24 cellular contexts compared by ENCODE assay signal in genomic region chr20:54350415-54350814, GRCh38.
DNase-seq lines count a peak whose midpoint lies in the region; ATAC-seq and TF ChIP-seq lines count a peak whose summit lies in the region.
"Had no signal": no experiment of that assay in that cellular context is flagged by ENCODE, and none has a peak within 500 bp of the region (broad histone marks: within the 10 kb centered on the region; RNA-seq: fewer than 3 reads in every experiment).

No MANE protein-coding gene starts in this region.

- TF ChIP-seq CTCF in A673 (conservative IDR thresholded peaks at IDR 0.05; ENCODE audit: low read depth, low read length): no peak
- TF ChIP-seq CTCF in foreskin fibroblast (IDR thresholded peaks at IDR 0.05; ENCODE audit: low read depth, low read length): no peak
- no peak for TF ChIP-seq CTCF in Peyer's patch (IDR thresholded peaks at IDR 0.05)

- H3K4me1 ChIP-seq in A673 (ENCODE audit: insufficient read depth, low read length, poor library complexity, severe bottlenecking) (peaks cover 33% of the 10 kb centered on the region), Peyer's patch (no peaks in the 10 kb centered on the region)

- H3K4me3 ChIP-seq in A673 (ENCODE audit: low read depth, low read length, poor library complexity, severe bottlenecking): no peak overlapping the region
- no peak overlapping the region for H3K4me3 ChIP-seq in foreskin fibroblast (ENCODE audit: low read depth in 1 of 2, low read length in 2 of 2)
- H3K4me3 ChIP-seq in Peyer's patch: no peak overlapping the region
- H3K4me3 ChIP-seq: BLaER1, gastrocnemius medialis, lung, suprapubic skin had no signal

- H3K9me3 Mint-ChIP-seq in activated T-helper 2 cell treated with anti-CD3 and anti-CD28 coated beads, Interferon-gamma antibody, Interleukin-2, Interleukin-4, amounts not matched to agents 10 μg/mL and 5 μg/mL and 100 μg/mL, durations not matched to agents 14 hours and 24 hours and 36 hours: peaks cover 4% of the 10 kb centered on the region
- H3K9me3 Mint-ChIP-seq: activated naive CD4-positive, alpha-beta T cell treated with anti-CD3 and anti-CD28 coated beads, Interleukin-2, amount 50 U/mL, for 24 hours had no signal

- CTCF ChIA-PET in A673 (lab: Charles Lee): no interaction called here

- TF ChIP-seq POLR2A in Peyer's patch (IDR thresholded peaks at IDR 0.05): no peak

- intact Hi-C loops in A673 (cut with micrococcal nuclease; ENCODE audit: unreplicated experiment): no loop called here
- intact Hi-C loops in activated T-helper 2 cell treated with anti-CD3 and anti-CD28 coated beads, Interferon-gamma antibody, Interleukin-2, Interleukin-4, amounts not matched to agents 10 μg/mL and 5 μg/mL and 100 μg/mL, durations not matched to agents 14 hours and 24 hours and 36 hours (cut with micrococcal nuclease): loop anchor here (5.0 kb wide), 1 partner anchor 63 kb away; no protein-coding TSS in a partner anchor

- H3K4me3 Mint-ChIP-seq in activated T-helper 2 cell treated with anti-CD3 and anti-CD28 coated beads, Interferon-gamma antibody, Interleukin-2, Interleukin-4, amounts not matched to agents 10 μg/mL and 5 μg/mL and 100 μg/mL, durations not matched to agents 14 hours and 24 hours and 36 hours (ENCODE audit: low read depth): no peak overlapping the region
- H3K4me3 Mint-ChIP-seq: activated naive CD4-positive, alpha-beta T cell treated with anti-CD3 and anti-CD28 coated beads, Interleukin-2, amount 50 U/mL, for 24 hours; neural crest cell; T-cell had no signal

- H3K36me3 ChIP-seq in A673 (ENCODE audit: insufficient read depth, low read length, poor library complexity, severe bottlenecking): no peaks in the 10 kb centered on the region
- H3K36me3 ChIP-seq in Peyer's patch: no peaks in the 10 kb centered on the region
- H3K36me3 ChIP-seq: BLaER1, gastrocnemius medialis, suprapubic skin, WERI-Rb-1 had no signal

- H3K36me3 Mint-ChIP-seq in activated T-helper 2 cell treated with anti-CD3 and anti-CD28 coated beads, Interferon-gamma antibody, Interleukin-2, Interleukin-4, amounts not matched to agents 10 μg/mL and 5 μg/mL and 100 μg/mL, durations not matched to agents 14 hours and 24 hours and 36 hours (ENCODE audit: low read depth): no peaks in the 10 kb centered on the region

- no peak for ATAC-seq in HG03432 (IDR thresholded peaks at IDR 0.05; ENCODE audit: unreplicated experiment)
- ATAC-seq in HG02885 (IDR thresholded peaks at IDR 0.05; ENCODE audit: poor library complexity, unreplicated experiment): no peak
- ATAC-seq: gastrocnemius medialis, Panc1, T-cell had no signal

- in situ Hi-C loops in KBM-7 (cut with MboI; ENCODE audit: low pct_unique_long_range_greater_than_20kb, low sequenced_read_pairs): no loop called here

- peaks cover 17% of the 10 kb centered on the region for H3K4me1 Mint-ChIP-seq in activated T-helper 2 cell treated with anti-CD3 and anti-CD28 coated beads, Interferon-gamma antibody, Interleukin-2, Interleukin-4, amounts not matched to agents 10 μg/mL and 5 μg/mL and 100 μg/mL, durations not matched to agents 14 hours and 24 hours and 36 hours (ENCODE audit: low read depth)
- H3K4me1 Mint-ChIP-seq: activated naive CD4-positive, alpha-beta T cell treated with anti-CD3 and anti-CD28 coated beads, Interleukin-2, amount 50 U/mL, for 24 hours; T-cell had no signal

- BruUV-seq in A673 (replicated peaks; lab: Mats Ljungman, UMichigan): no TSS peak

- H3K27ac ChIP-seq in A673 (ENCODE audit: low read depth, low read length, poor library complexity, severe bottlenecking) (peak overlapping the region; percentile 1), Peyer's patch (no peak overlapping the region)
- H3K27ac ChIP-seq: BLaER1, gastrocnemius medialis, HL-60, suprapubic skin, WERI-Rb-1 had no signal

- peak overlapping the region; percentile 28 for H3K27ac Mint-ChIP-seq in activated T-helper 2 cell treated with anti-CD3 and anti-CD28 coated beads, Interferon-gamma antibody, Interleukin-2, Interleukin-4, amounts not matched to agents 10 μg/mL and 5 μg/mL and 100 μg/mL, durations not matched to agents 14 hours and 24 hours and 36 hours
- H3K27ac Mint-ChIP-seq: activated naive CD4-positive, alpha-beta T cell treated with anti-CD3 and anti-CD28 coated beads, Interleukin-2, amount 50 U/mL, for 24 hours; T-cell had no signal

- H3K9me3 ChIP-seq in A673 (ENCODE audit: low read depth, low read length, poor library complexity, severe bottlenecking) (no peaks in the 10 kb centered on the region), Peyer's patch (no peaks in the 10 kb centered on the region)
- H3K9me3 ChIP-seq: BLaER1, gastrocnemius medialis, suprapubic skin had no signal

- POLR2A ChIA-PET in A673 (lab: Charles Lee; ENCODE audit: low non-redundant PET): no interaction called here

- DNase-seq in A673 (ENCODE audit: low spot score) (no peak), EL (peak; percentile 2), foreskin fibroblast (peak; percentile 24 to 60), KBM-7 (no peak), Peyer's patch (no peak)
- DNase-seq in activated T-helper 2 cell treated with anti-CD3 and anti-CD28 coated beads, Interferon-gamma antibody, Interleukin-2, Interleukin-4, amounts not matched to agents 10 μg/mL and 5 μg/mL and 100 μg/mL, durations not matched to agents 14 hours and 24 hours and 36 hours (ENCODE audit: low spot score): no peak
- DNase-seq: DMS 273 treated with DMSO at 0.1 percent for 48 hours; effector CD4-positive, alpha-beta T cell; gastrocnemius medialis; Karpas-422; NCI-H187 treated with DMSO at 0.1 percent for 48 hours; NCI-H510A; retina; T-cell; WERI-Rb-1 had no signal

- no peaks in the 10 kb centered on the region for H3K27me3 Mint-ChIP-seq in activated T-helper 2 cell treated with anti-CD3 and anti-CD28 coated beads, Interferon-gamma antibody, Interleukin-2, Interleukin-4, amounts not matched to agents 10 μg/mL and 5 μg/mL and 100 μg/mL, durations not matched to agents 14 hours and 24 hours and 36 hours (ENCODE audit: low read depth)

- no peaks in the 10 kb centered on the region for H3K27me3 ChIP-seq in A673 (replicated peaks; ENCODE audit: insufficient read depth, low read depth, low read length, poor library complexity)
- H3K27me3 ChIP-seq in Peyer's patch: no peaks in the 10 kb centered on the region
- H3K27me3 ChIP-seq: BLaER1, gastrocnemius medialis, suprapubic skin had no signal

Comparison
In these comparisons a context has a peak if more than half of its experiments do, and no peak if none do; other contexts are left out.
1. DNase-seq: peak in EL (single experiment) and foreskin fibroblast (2 of 2); none in A673 (single experiment), activated T-helper 2 cell treated with anti-CD3 and anti-CD28 coated beads, Interferon-gamma antibody, Interleukin-2, Interleukin-4, amounts not matched to agents 10 μg/mL and 5 μg/mL and 100 μg/mL, durations not matched to agents 14 hours and 24 hours and 36 hours (single experiment), KBM-7 (single experiment) and Peyer's patch (0 of 3).